1 cellular context compared by ENCODE assay signal in genomic region chr22:34055525-34056200, GRCh38.
A peak's percentile ranks its signal among the peaks of the same experiment; 100 is the strongest.
TF ChIP-seq lines count a peak whose summit lies in the region.

No MANE protein-coding gene starts in this region.

TF ChIP-seq in WTC11, 78 proteins besides CTCF, POLR2A, EP300 and RAD21:
- TF ChIP-seq STAT6 (CRISPR knock-in tag; conservative IDR thresholded peaks at IDR 0.05; ENCODE audit: low read depth) (no peak), TEAD1 (CRISPR knock-in tag; IDR thresholded peaks at IDR 0.05) (no peak), IRF2 (CRISPR knock-in tag; IDR thresholded peaks at IDR 0.05; ENCODE audit: borderline replicate concordance, low read depth) (no peak), TCF7 (CRISPR knock-in tag; IDR thresholded peaks at IDR 0.05; ENCODE audit: low read depth) (no peak), E2F1 (CRISPR knock-in tag; IDR thresholded peaks at IDR 0.05) (no peak), ATF1 (CRISPR knock-in tag; IDR thresholded peaks at IDR 0.05) (no peak), GTF2I (CRISPR knock-in tag; conservative IDR thresholded peaks at IDR 0.05) (no peak), NR2C2 (CRISPR knock-in tag; IDR thresholded peaks at IDR 0.05) (no peak), ZNF423 (CRISPR knock-in tag; IDR thresholded peaks at IDR 0.05) (no peak), USF2 (CRISPR knock-in tag; IDR thresholded peaks at IDR 0.05) (peak; percentile 82), CREB1 (CRISPR knock-in tag; IDR thresholded peaks at IDR 0.05) (no peak), FOXJ3 (CRISPR knock-in tag; IDR thresholded peaks at IDR 0.05; ENCODE audit: borderline replicate concordance) (no peak), ATF2 (CRISPR knock-in tag; IDR thresholded peaks at IDR 0.05; ENCODE audit: borderline replicate concordance, low read depth) (no peak), USF1 (CRISPR knock-in tag; IDR thresholded peaks at IDR 0.05) (peak; percentile 71), GABPB1 (CRISPR knock-in tag; IDR thresholded peaks at IDR 0.05) (no peak), ZNF396 (CRISPR knock-in tag; IDR thresholded peaks at IDR 0.05; ENCODE audit: borderline replicate concordance) (no peak), NFYB (CRISPR knock-in tag; conservative IDR thresholded peaks at IDR 0.05; ENCODE audit: low read depth) (0 out of 2 replicates have a peak, but pooled peaks have one; percentile 14), PRRX2 (CRISPR knock-in tag; IDR thresholded peaks at IDR 0.05) (no peak), NR1H2 (CRISPR knock-in tag; IDR thresholded peaks at IDR 0.05) (no peak), MYBL2 (CRISPR knock-in tag; IDR thresholded peaks at IDR 0.05) (no peak), ELF4 (CRISPR knock-in tag; IDR thresholded peaks at IDR 0.05; ENCODE audit: low read depth) (no peak), OVOL2 (CRISPR knock-in tag; IDR thresholded peaks at IDR 0.05; ENCODE audit: borderline replicate concordance) (no peak), ZSCAN18 (CRISPR knock-in tag; IDR thresholded peaks at IDR 0.05) (no peak), RORB (CRISPR knock-in tag; IDR thresholded peaks at IDR 0.05) (no peak)
